In the genomic region with DNA sequence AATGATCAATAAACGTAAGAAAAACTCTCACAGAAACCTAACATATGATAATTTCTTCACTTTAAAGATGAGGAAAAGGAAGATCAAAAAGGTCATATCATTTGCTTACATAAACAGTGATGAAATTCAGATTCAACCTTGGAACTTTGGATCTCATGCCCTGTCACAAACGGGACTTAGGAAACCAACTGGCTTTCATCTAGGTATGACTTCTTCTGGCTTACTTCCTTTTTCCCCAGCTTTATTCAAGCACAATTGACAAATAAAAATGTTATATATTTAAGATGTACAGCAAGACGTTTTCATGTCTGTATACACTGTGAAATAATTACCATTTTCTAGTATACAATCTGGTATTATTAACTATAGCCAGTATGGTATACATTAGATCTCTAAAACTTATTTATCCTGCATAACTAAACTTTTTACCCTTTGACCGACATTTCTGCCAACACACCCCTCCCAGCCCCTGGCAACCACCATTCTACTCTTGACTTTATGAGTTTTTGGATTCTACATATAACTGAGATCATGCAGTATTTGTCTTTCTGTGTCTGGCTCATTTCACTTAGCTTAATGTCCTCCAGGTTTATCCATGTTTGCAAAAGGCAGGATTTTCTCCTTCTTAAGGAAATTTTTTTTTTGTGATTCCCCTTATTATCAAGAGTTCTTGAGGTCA, we compare ENCODE assay signal across 1 cellular context.
TF ChIP-seq lines count a peak whose summit lies in the region.

No MANE protein-coding gene starts in this region.

TF ChIP-seq in HepG2, 621 proteins besides CTCF, POLR2A, EP300 and RAD21 (continued from another document and continues in another):
- TF ChIP-seq CEBPZ (IDR thresholded peaks at IDR 0.05; ENCODE audit: low read length) (no peak), NR2F6 (IDR thresholded peaks at IDR 0.05) (peak; percentile 95), NR2F6 (CRISPR knock-in tag; IDR thresholded peaks at IDR 0.05) (peak; percentile 98), ESRRA (CRISPR knock-in tag; IDR thresholded peaks at IDR 0.05; ENCODE audit: low read depth) (0 out of 2 replicates have a peak, but pooled peaks have one; percentile 60), CENPX (CRISPR knock-in tag; IDR thresholded peaks at IDR 0.05) (no peak), TFE3 (CRISPR knock-in tag; IDR thresholded peaks at IDR 0.05) (peak; percentile 94), ZNF614 (CRISPR knock-in tag; IDR thresholded peaks at IDR 0.05; ENCODE audit: borderline replicate concordance) (peak; percentile 70; the same call in 1 of the 2 replicates), ZNF207 (IDR thresholded peaks at IDR 0.05; ENCODE audit: borderline replicate concordance) (no peak), EEA1 (CRISPR knock-in tag; IDR thresholded peaks at IDR 0.05; ENCODE audit: borderline replicate concordance) (no peak), MEIS2 (CRISPR knock-in tag; IDR thresholded peaks at IDR 0.05) (peak; percentile 67; the same call in 1 of the 2 replicates), ZNF644 (CRISPR knock-in tag; IDR thresholded peaks at IDR 0.05; ENCODE audit: low read depth) (peak; percentile 94), ZNF124 (CRISPR knock-in tag; IDR thresholded peaks at IDR 0.05) (peak; percentile 56; the same call in 1 of the 2 replicates), CCDC6 (CRISPR knock-in tag; IDR thresholded peaks at IDR 0.05) (no peak), ZNF597 (CRISPR knock-in tag; IDR thresholded peaks at IDR 0.05) (no peak), TBP (CRISPR knock-in tag; IDR thresholded peaks at IDR 0.05) (no peak), POLR2AphosphoS5 (IDR thresholded peaks at IDR 0.05; ENCODE audit: low read depth, low read length) (peak; percentile 43; the same call in 1 of the 2 replicates), NR2F2 (IDR thresholded peaks at IDR 0.05; ENCODE audit: borderline replicate concordance, low read depth) (peak; percentile 95), ZNF577 (CRISPR knock-in tag; IDR thresholded peaks at IDR 0.05; ENCODE audit: borderline replicate concordance, low read depth) (no peak), SKI (IDR thresholded peaks at IDR 0.05; ENCODE audit: partially characterized antibody) (peak; percentile 19), NR2F1 (CRISPR knock-in tag; IDR thresholded peaks at IDR 0.05) (peak; percentile 93 to 94), GATAD1 (CRISPR knock-in tag; IDR thresholded peaks at IDR 0.05) (peak; percentile 51; the same call in 1 of the 2 replicates), BCL3 (CRISPR knock-in tag; IDR thresholded peaks at IDR 0.05) (no peak), NFIC (IDR thresholded peaks at IDR 0.05; ENCODE audit: low read length) (peak; percentile 96), FOXO1 (CRISPR knock-in tag; IDR thresholded peaks at IDR 0.05) (peak; percentile 87), HNF4A (CRISPR knock-in tag; IDR thresholded peaks at IDR 0.05) (peak; percentile 99), ZNF576 (CRISPR knock-in tag; IDR thresholded peaks at IDR 0.05) (no peak), IRF2 (CRISPR knock-in tag; IDR thresholded peaks at IDR 0.05) (peak; percentile 92), NR2C2 (CRISPR knock-in tag; IDR thresholded peaks at IDR 0.05; ENCODE audit: borderline replicate concordance) (peak; percentile 87), GABPB1 (CRISPR knock-in tag; IDR thresholded peaks at IDR 0.05) (peak; percentile 49), FOXA1 (IDR thresholded peaks at IDR 0.05) (0 out of 2 replicates have a peak, but pooled peaks have one; percentile 17), FOXA1 (CRISPR knock-in tag; IDR thresholded peaks at IDR 0.05) (peak; percentile 87)
- TF ChIP-seq, protein P1, sequence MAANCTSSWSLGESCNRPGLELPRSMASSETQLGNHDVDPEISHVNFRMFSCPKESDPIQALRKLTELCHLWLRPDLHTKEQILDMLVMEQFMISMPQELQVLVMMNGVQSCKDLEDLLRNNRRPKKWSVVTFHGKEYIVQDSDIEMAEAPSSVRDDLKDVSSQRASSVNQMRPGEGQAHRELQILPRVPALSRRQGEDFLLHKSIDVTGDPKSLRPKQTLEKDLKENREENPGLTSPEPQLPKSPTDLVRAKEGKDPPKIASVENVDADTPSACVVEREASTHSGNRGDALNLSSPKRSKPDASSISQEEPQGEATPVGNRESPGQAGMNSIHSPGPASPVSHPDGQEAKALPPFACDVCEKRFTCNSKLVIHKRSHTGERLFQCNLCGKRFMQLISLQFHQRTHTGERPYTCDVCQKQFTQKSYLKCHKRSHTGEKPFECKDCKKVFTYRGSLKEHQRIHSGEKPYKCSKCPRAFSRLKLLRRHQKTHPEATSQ (CRISPR knock-in tag; IDR thresholded peaks at IDR 0.05; ENCODE audit: borderline replicate concordance): peak; percentile 73; the same call in 1 of the 2 replicates
- TF ChIP-seq, protein P2, sequence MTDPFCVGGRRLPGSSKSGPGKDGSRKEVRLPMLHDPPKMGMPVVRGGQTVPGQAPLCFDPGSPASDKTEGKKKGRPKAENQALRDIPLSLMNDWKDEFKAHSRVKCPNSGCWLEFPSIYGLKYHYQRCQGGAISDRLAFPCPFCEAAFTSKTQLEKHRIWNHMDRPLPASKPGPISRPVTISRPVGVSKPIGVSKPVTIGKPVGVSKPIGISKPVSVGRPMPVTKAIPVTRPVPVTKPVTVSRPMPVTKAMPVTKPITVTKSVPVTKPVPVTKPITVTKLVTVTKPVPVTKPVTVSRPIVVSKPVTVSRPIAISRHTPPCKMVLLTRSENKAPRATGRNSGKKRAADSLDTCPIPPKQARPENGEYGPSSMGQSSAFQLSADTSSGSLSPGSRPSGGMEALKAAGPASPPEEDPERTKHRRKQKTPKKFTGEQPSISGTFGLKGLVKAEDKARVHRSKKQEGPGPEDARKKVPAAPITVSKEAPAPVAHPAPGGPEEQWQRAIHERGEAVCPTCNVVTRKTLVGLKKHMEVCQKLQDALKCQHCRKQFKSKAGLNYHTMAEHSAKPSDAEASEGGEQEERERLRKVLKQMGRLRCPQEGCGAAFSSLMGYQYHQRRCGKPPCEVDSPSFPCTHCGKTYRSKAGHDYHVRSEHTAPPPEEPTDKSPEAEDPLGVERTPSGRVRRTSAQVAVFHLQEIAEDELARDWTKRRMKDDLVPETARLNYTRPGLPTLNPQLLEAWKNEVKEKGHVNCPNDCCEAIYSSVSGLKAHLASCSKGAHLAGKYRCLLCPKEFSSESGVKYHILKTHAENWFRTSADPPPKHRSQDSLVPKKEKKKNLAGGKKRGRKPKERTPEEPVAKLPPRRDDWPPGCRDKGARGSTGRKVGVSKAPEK (CRISPR knock-in tag; IDR thresholded peaks at IDR 0.05; ENCODE audit: borderline replicate concordance): no peak
- TF ChIP-seq, protein P3, sequence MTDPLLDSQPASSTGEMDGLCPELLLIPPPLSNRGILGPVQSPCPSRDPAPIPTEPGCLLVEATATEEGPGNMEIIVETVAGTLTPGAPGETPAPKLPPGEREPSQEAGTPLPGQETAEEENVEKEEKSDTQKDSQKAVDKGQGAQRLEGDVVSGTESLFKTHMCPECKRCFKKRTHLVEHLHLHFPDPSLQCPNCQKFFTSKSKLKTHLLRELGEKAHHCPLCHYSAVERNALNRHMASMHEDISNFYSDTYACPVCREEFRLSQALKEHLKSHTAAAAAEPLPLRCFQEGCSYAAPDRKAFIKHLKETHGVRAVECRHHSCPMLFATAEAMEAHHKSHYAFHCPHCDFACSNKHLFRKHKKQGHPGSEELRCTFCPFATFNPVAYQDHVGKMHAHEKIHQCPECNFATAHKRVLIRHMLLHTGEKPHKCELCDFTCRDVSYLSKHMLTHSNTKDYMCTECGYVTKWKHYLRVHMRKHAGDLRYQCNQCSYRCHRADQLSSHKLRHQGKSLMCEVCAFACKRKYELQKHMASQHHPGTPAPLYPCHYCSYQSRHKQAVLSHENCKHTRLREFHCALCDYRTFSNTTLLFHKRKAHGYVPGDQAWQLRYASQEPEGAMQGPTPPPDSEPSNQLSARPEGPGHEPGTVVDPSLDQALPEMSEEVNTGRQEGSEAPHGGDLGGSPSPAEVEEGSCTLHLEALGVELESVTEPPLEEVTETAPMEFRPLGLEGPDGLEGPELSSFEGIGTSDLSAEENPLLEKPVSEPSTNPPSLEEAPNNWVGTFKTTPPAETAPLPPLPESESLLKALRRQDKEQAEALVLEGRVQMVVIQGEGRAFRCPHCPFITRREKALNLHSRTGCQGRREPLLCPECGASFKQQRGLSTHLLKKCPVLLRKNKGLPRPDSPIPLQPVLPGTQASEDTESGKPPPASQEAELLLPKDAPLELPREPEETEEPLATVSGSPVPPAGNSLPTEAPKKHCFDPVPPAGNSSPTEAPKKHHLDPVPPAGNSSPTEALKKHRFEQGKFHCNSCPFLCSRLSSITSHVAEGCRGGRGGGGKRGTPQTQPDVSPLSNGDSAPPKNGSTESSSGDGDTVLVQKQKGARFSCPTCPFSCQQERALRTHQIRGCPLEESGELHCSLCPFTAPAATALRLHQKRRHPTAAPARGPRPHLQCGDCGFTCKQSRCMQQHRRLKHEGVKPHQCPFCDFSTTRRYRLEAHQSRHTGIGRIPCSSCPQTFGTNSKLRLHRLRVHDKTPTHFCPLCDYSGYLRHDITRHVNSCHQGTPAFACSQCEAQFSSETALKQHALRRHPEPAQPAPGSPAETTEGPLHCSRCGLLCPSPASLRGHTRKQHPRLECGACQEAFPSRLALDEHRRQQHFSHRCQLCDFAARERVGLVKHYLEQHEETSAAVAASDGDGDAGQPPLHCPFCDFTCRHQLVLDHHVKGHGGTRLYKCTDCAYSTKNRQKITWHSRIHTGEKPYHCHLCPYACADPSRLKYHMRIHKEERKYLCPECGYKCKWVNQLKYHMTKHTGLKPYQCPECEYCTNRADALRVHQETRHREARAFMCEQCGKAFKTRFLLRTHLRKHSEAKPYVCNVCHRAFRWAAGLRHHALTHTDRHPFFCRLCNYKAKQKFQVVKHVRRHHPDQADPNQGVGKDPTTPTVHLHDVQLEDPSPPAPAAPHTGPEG (CRISPR knock-in tag; IDR thresholded peaks at IDR 0.05): no peak
